16 cellular contexts compared by ENCODE assay signal in genomic region chr14:79856357-79856756, GRCh38.
"Had no signal": no experiment of that assay in that cellular context is flagged by ENCODE, and none has a peak within 500 bp of the region (broad histone marks: within the 10 kb centered on the region; RNA-seq: fewer than 3 reads in every experiment).

No MANE protein-coding gene starts in this region.

- H3K27me3 ChIP-seq: colonic mucosa, esophagus squamous epithelium, gastroesophageal sphincter, tibial artery had no signal

- H3K36me3 Mint-ChIP-seq: activated CD8-positive, alpha-beta memory T cell treated with anti-CD3 and anti-CD28 coated beads, Interleukin-2, amount 10 ng/mL, durations not matched to agents 7 days and 5 days; mesothelial cell of epicardium; stimulated activated effector memory CD8-positive, alpha-beta T cell treated with anti-CD3 and anti-CD28 coated beads, Interleukin-12 subunit alpha, Interleukin-12 subunit beta, amount 100 ng/mL, for 72 hours had no signal

- H3K9me3 ChIP-seq: colonic mucosa, esophagus squamous epithelium, gastroesophageal sphincter, lower lobe of right lung, tibial artery had no signal

- H3K4me1 ChIP-seq: colonic mucosa, esophagus squamous epithelium, gastroesophageal sphincter, lower lobe of right lung had no signal

- H3K27ac Mint-ChIP-seq: activated CD8-positive, alpha-beta memory T cell treated with anti-CD3 and anti-CD28 coated beads, Interleukin-2, amount 10 ng/mL, durations not matched to agents 7 days and 5 days; activated naive CD4-positive, alpha-beta T cell treated with anti-CD3 and anti-CD28 coated beads, Interleukin-2, amount 50 U/mL, for 72 hours; activated T-cell treated with anti-CD3 and anti-CD28 coated beads, Interleukin-2, amount 50 U/mL, for 24 hours; mesothelial cell of epicardium; stimulated activated effector memory CD8-positive, alpha-beta T cell treated with anti-CD3 and anti-CD28 coated beads, Interleukin-12 subunit alpha, Interleukin-12 subunit beta, amount 100 ng/mL, for 72 hours; T-helper 2 cell treated with Interferon-gamma antibody and Interleukin-4, amounts not matched to agents 5 μg/mL and 100 μg/mL, for 36 hours had no signal

- H3K4me3 ChIP-seq: cardiac muscle cell, colonic mucosa, esophagus squamous epithelium, gastroesophageal sphincter, lower lobe of right lung, tibial artery had no signal

- H3K9me3 Mint-ChIP-seq: mesothelial cell of epicardium had no signal

- H3K4me3 Mint-ChIP-seq: activated CD8-positive, alpha-beta memory T cell treated with anti-CD3 and anti-CD28 coated beads, Interleukin-2, amount 10 ng/mL, durations not matched to agents 7 days and 5 days; activated T-cell treated with anti-CD3 and anti-CD28 coated beads, Interleukin-2, amount 50 U/mL, for 24 hours; mesothelial cell of epicardium; stimulated activated effector memory CD8-positive, alpha-beta T cell treated with anti-CD3 and anti-CD28 coated beads, Interleukin-12 subunit alpha, Interleukin-12 subunit beta, amount 100 ng/mL, for 72 hours; T-helper 2 cell treated with Interferon-gamma antibody and Interleukin-4, amounts not matched to agents 5 μg/mL and 100 μg/mL, for 36 hours had no signal

- H3K4me1 Mint-ChIP-seq: activated CD8-positive, alpha-beta memory T cell treated with anti-CD3 and anti-CD28 coated beads, Interleukin-2, amount 10 ng/mL, durations not matched to agents 7 days and 5 days; stimulated activated effector memory CD8-positive, alpha-beta T cell treated with anti-CD3 and anti-CD28 coated beads, Interleukin-12 subunit alpha, Interleukin-12 subunit beta, amount 100 ng/mL, for 72 hours had no signal

- H3K27ac ChIP-seq: cardiac muscle cell, colonic mucosa, esophagus squamous epithelium, gastroesophageal sphincter, lower lobe of right lung, tibial artery had no signal

- DNase-seq: activated CD8-positive, alpha-beta memory T cell treated with anti-CD3 and anti-CD28 coated beads, Interleukin-2, amount 10 ng/mL, durations not matched to agents 7 days and 5 days; activated effector memory CD4-positive, alpha-beta T cell treated with anti-CD3 and anti-CD28 coated beads, Interleukin-2, amount 50 U/mL, for 16 hours; activated T-cell treated with anti-CD3 and anti-CD28 coated beads, Interleukin-2, amount 50 U/mL, for 24 hours; anterior cingulate cortex; colonic mucosa; esophagus squamous epithelium; hippocampal formation; kidney glomerular epithelial cell; lower lobe of right lung; tibial artery had no signal

- H3K36me3 ChIP-seq: cardiac muscle cell, colonic mucosa, esophagus squamous epithelium, lower lobe of right lung, tibial artery had no signal

- ATAC-seq: activated CD8-positive, alpha-beta memory T cell treated with anti-CD3 and anti-CD28 coated beads, Interleukin-2, amount 10 ng/mL, durations not matched to agents 7 days and 5 days; activated naive CD4-positive, alpha-beta T cell treated with anti-CD3 and anti-CD28 coated beads, Interleukin-2, amount 50 U/mL, for 72 hours; gastroesophageal sphincter; stimulated activated effector memory CD8-positive, alpha-beta T cell treated with anti-CD3 and anti-CD28 coated beads, Interleukin-12 subunit alpha, Interleukin-12 subunit beta, amount 100 ng/mL, for 72 hours had no signal

- H3K27me3 Mint-ChIP-seq: activated CD8-positive, alpha-beta memory T cell treated with anti-CD3 and anti-CD28 coated beads, Interleukin-2, amount 10 ng/mL, durations not matched to agents 7 days and 5 days; activated T-cell treated with anti-CD3 and anti-CD28 coated beads, Interleukin-2, amount 50 U/mL, for 24 hours had no signal
